ENCODE assay signal across 8 cellular contexts in genomic region chr14:37172024-37172869, GRCh38. TPM values are rescaled to one million over a fixed set of nuclear protein-coding genes. Genes with fewer than 3 reads are reported as not detected.
A peak's percentile ranks its signal among the peaks of the same experiment; 100 is the strongest.
DNase-seq lines count a peak whose midpoint lies in the region; ATAC-seq, FAIRE-seq and TF ChIP-seq lines count a peak whose summit lies in the region.

Gene SLC25A21 (minus strand): TSS chr14:37172606.

- H3K4me1 Mint-ChIP-seq in activated CD8-positive, alpha-beta T cell treated with anti-CD3 and anti-CD28 coated beads for 36 hours (ENCODE audit: low read depth), result no peaks in the 10 kb centered on the region

- peak within 1 kb of the TSS; percentile 19 for H3K27ac ChIP-seq in neural cell (ENCODE audit: low read length)

- TF ChIP-seq RAD21 in neural cell (conservative IDR thresholded peaks at IDR 0.05), result peak; percentile 16

- H4K20me1 ChIP-seq in neural cell (ENCODE audit: insufficient read depth), result no peaks in the 10 kb centered on the region

- no peak within 1 kb of the TSS for H3K27ac Mint-ChIP-seq in activated CD8-positive, alpha-beta T cell treated with anti-CD3 and anti-CD28 coated beads for 36 hours

- peaks cover 5% of the 10 kb centered on the region for H3K27me3 ChIP-seq in neural cell (ENCODE audit: insufficient read depth, low read depth, low read length)

- TF ChIP-seq EP300 in neural cell (conservative IDR thresholded peaks at IDR 0.05; ENCODE audit: poor library complexity, severe bottlenecking), result no peak

- H3K9me3 Mint-ChIP-seq in activated CD8-positive, alpha-beta T cell treated with anti-CD3 and anti-CD28 coated beads for 36 hours, result peaks cover 2% of the 10 kb centered on the region

- H3K36me3 Mint-ChIP-seq in activated CD8-positive, alpha-beta T cell treated with anti-CD3 and anti-CD28 coated beads for 36 hours (ENCODE audit: low read depth), result peaks cover 2% of the 10 kb centered on the region

- H3K4me2 ChIP-seq in neural cell (ENCODE audit: low read length), result peak within 1 kb of the TSS; percentile 63

- peak within 1 kb of the TSS; percentile 90 for H3K4me3 ChIP-seq in neural cell (ENCODE audit: low read length)

- DNase-seq in DMS153 treated with DMSO at 0.1 percent for 48 hours (lab: John Stamatoyannopoulos, UW; ENCODE audit: unreplicated experiment), result peak; percentile 79
- DNase-seq in NCI-H187 (lab: John Stamatoyannopoulos, UW), result peak; percentile 69 to 85
- DNase-seq in activated CD8-positive, alpha-beta T cell treated with anti-CD3 and anti-CD28 coated beads for 36 hours, result peak; percentile 5
- DNase-seq in frontal cortex (ENCODE audit: low spot score in 2 of 2), result peak; percentile 47 to 67
- no peak for DNase-seq in activated CD4-positive, CD25-positive, alpha-beta regulatory T cell (lab: John Stamatoyannopoulos, UW)

- no peaks in the 10 kb centered on the region for H3K79me2 ChIP-seq in neural cell (replicated peaks; ENCODE audit: insufficient read depth, low read length)

- no peak for TF ChIP-seq CTCF in activated CD8-positive, alpha-beta T cell treated with anti-CD3 and anti-CD28 coated beads for 36 hours (IDR thresholded peaks at IDR 0.05)
- TF ChIP-seq CTCF in neural cell (IDR thresholded peaks at IDR 0.05; ENCODE audit: poor library complexity, severe bottlenecking), result peak; percentile 41

- peaks cover 19% of the 10 kb centered on the region for H3K27me3 Mint-ChIP-seq in activated CD8-positive, alpha-beta T cell treated with anti-CD3 and anti-CD28 coated beads for 36 hours

- H3K36me3 ChIP-seq in neural cell (ENCODE audit: insufficient read depth, low read length), result no peaks in the 10 kb centered on the region

- no peaks in the 10 kb centered on the region for H3K9me2 ChIP-seq in neural cell (ENCODE audit: insufficient read depth, low read length)

- no peaks in the 10 kb centered on the region for H3K9me3 ChIP-seq in neural cell (ENCODE audit: low read length)

- FAIRE-seq in frontal cortex (lab: Jason Lieb, UNC), result no peak

- POLR2A ChIA-PET in activated CD8-positive, alpha-beta T cell treated with anti-CD3 and anti-CD28 coated beads for 36 hours (lab: Charles Lee), result no interaction called here

- CTCF ChIA-PET in activated CD8-positive, alpha-beta T cell treated with anti-CD3 and anti-CD28 coated beads for 36 hours (lab: Charles Lee), result no interaction called here

- H3K9ac ChIP-seq in neural cell (ENCODE audit: low read length), result peak within 1 kb of the TSS; percentile 61

- no peaks in the 10 kb centered on the region for H3F3A ChIP-seq in neural cell (ENCODE audit: insufficient read depth, low read length, poor library complexity, severe bottlenecking)

- ATAC-seq in activated CD8-positive, alpha-beta T cell treated with anti-CD3 and anti-CD28 coated beads for 36 hours, result peak; percentile 30
- ATAC-seq in HG03039 (IDR thresholded peaks at IDR 0.05; ENCODE audit: unreplicated experiment) (no peak), GM18873 (IDR thresholded peaks at IDR 0.05; ENCODE audit: low FRiP score, unreplicated experiment) (no peak)

- intact Hi-C loops in activated CD8-positive, alpha-beta T cell treated with anti-CD3 and anti-CD28 coated beads for 36 hours (cut with micrococcal nuclease), result no loop called here

- peak within 1 kb of the TSS; percentile 46 for H2AFZ ChIP-seq in neural cell (ENCODE audit: low read depth, low read length)

- peak within 1 kb of the TSS; percentile 43 for H3K4me3 Mint-ChIP-seq in activated CD8-positive, alpha-beta T cell treated with anti-CD3 and anti-CD28 coated beads for 36 hours

TF ChIP-seq in neural cell, 6 proteins besides CTCF, POLR2A, EP300 and RAD21:
- TF ChIP-seq TAF1 (IDR thresholded peaks at IDR 0.05; ENCODE audit: low read depth) (peak; percentile 54), MXI1 (conservative IDR thresholded peaks at IDR 0.05; ENCODE audit: poor library complexity, severe bottlenecking) (peak; percentile 50), SMC3 (conservative IDR thresholded peaks at IDR 0.05; ENCODE audit: poor library complexity) (no peak), POLR2AphosphoS5 (IDR thresholded peaks at IDR 0.05) (no peak), REST (IDR thresholded peaks at IDR 0.05; ENCODE audit: borderline replicate concordance) (no peak)

RNA-seq across cellular contexts. Expression of gene SLC25A21, which starts in this region (rescaled TPM):
- total RNA-seq in activated CD8-positive, alpha-beta T cell treated with anti-CD3 and anti-CD28 coated beads for 36 hours, result not detected
- total RNA-seq in frontal cortex, result 6.1 TPM
- polyA plus RNA-seq in neural cell, result 0.35 TPM in 1 of 2 replicates, not detected in the other
- polyA minus RNA-seq in neural cell, result 0.69 and 1.5 TPM in 2 replicates

Comparison
In these comparisons a context has a peak if more than half of its experiments do, and no peak if none do; other contexts are left out.
1. Peak in DNase-seq and ATAC-seq in activated CD8-positive, alpha-beta T cell treated with anti-CD3 and anti-CD28 coated beads for 36 hours; RNA of the gene not detected or under 1 TPM.
2. DNase-seq: peak in DMS153 treated with DMSO at 0.1 percent for 48 hours (single experiment), NCI-H187 (2 of 2) and frontal cortex (2 of 2); none in activated CD4-positive, CD25-positive, alpha-beta regulatory T cell (0 of 4).